Comparison of ENCODE assay signal across 6 cellular contexts in genomic region chr9:39487477-39487876, GRCh38.
DNase-seq lines count a peak whose midpoint lies in the region; ATAC-seq, FAIRE-seq and TF ChIP-seq lines count a peak whose summit lies in the region.
"Not testable (repeated sequence)": the region's sequence is repeated elsewhere in the genome, so short reads cannot be mapped to it uniquely, and the experiment has no call there.

No MANE protein-coding gene starts in this region.

- not testable (repeated sequence) for FAIRE-seq in kidney (lab: Jason Lieb, UNC)

- H3K27ac ChIP-seq in RWPE2 (ENCODE audit: poor library complexity, severe bottlenecking); right cardiac atrium (ENCODE audit: low read length); kidney (ENCODE audit: low read depth in 2 of 2, low read length in 2 of 2); psoas muscle; spleen: not testable (repeated sequence)

- not testable (repeated sequence) for H3K4me1 ChIP-seq in RWPE2 (ENCODE audit: insufficient read depth, poor library complexity, severe bottlenecking); right cardiac atrium (ENCODE audit: control insufficient read depth, insufficient read depth, low read length); kidney (ENCODE audit: control insufficient read depth in 1 of 2, insufficient read depth in 1 of 2, low read depth in 1 of 2, low read length in 2 of 2); psoas muscle; spleen

- not testable (repeated sequence) for H3K36me3 ChIP-seq in RWPE2 (ENCODE audit: low read depth); kidney (ENCODE audit: control insufficient read depth in 1 of 2, insufficient read depth in 2 of 2, low read length in 2 of 2); psoas muscle (ENCODE audit: insufficient read depth in 1 of 2, low read depth in 1 of 2); spleen

- not testable (repeated sequence) for H3K4me3 ChIP-seq in RWPE2 (ENCODE audit: severe bottlenecking); right cardiac atrium (ENCODE audit: low read length); kidney (ENCODE audit: low read length in 2 of 2); psoas muscle; spleen

- H3K9me3 ChIP-seq in RWPE2 (ENCODE audit: severe bottlenecking); right cardiac atrium (ENCODE audit: control insufficient read depth, low read length); kidney (ENCODE audit: control insufficient read depth in 1 of 2, low read length in 2 of 2); psoas muscle; spleen: not testable (repeated sequence)

- not testable (repeated sequence) for H3K27me3 ChIP-seq in RWPE2 (ENCODE audit: insufficient read depth, poor library complexity, severe bottlenecking); right cardiac atrium (ENCODE audit: control insufficient read depth, insufficient read depth); psoas muscle (ENCODE audit: insufficient read depth in 3 of 3, low read length in 2 of 3); spleen (replicated peaks in 1 of 7)

- not testable (repeated sequence) for TF ChIP-seq POLR2A in spleen (IDR thresholded peaks at IDR 0.05)

- H3K9ac ChIP-seq in kidney (ENCODE audit: low read length in 2 of 2) = not testable (repeated sequence)

- TF ChIP-seq CTCF in RWPE2 (IDR thresholded peaks at IDR 0.05; ENCODE audit: poor library complexity, severe bottlenecking); kidney (IDR thresholded peaks at IDR 0.05; ENCODE audit: borderline replicate concordance, extremely low read depth, insufficient read depth); psoas muscle (IDR thresholded peaks at IDR 0.05); spleen (IDR thresholded peaks at IDR 0.05 in 8 of 11, conservative IDR thresholded peaks at IDR 0.05 in 3 of 11): not testable (repeated sequence)

- intact Hi-C loops in right cardiac atrium (cut with DNase I); kidney (cut with DNase I); posterior vena cava (cut with DNase I); psoas muscle (cut with DNase I); spleen (cut with DNase I; ENCODE audit: low total_unique reads): not testable (repeated sequence)

- ATAC-seq in RWPE2 (ENCODE audit: low read depth); right cardiac atrium; psoas muscle: not testable (repeated sequence)

- DNase-seq in RWPE2 (ENCODE audit: low spot score) (peak; percentile 35), right cardiac atrium (peak in 2 of 3 donors; percentile 6 to 27), kidney (peak; percentile 73), posterior vena cava (ENCODE audit: low spot score) (peak; percentile 48), psoas muscle (peak; percentile 7 to 44), spleen (peak; percentile 63)

- 93% methylated on average over 8 of the region's 16 CpGs for WGBS in right cardiac atrium
- 92 to 94% (median 94%) methylated on average over 7 to 8 of the region's 16 CpGs for WGBS in psoas muscle, 3 donors
- WGBS in spleen, 5 donors = 91 to 96% (median 93%) methylated on average over 7 to 13 of the region's 16 CpGs

Comparison
In these comparisons a context has a peak if more than half of its experiments do, and no peak if none do; other contexts are left out.
1. DNase-seq: peak in every context shown above with its lines; median percentile 73 in kidney; 63 in spleen; 48 in posterior vena cava; 35 in RWPE2; 26 in psoas muscle; 16 in right cardiac atrium.